20 cellular contexts compared by ENCODE assay signal in genomic region chr12:89970646-89971192, GRCh38.
"Had no signal": no experiment of that assay in that cellular context is flagged by ENCODE, and none has a peak within 500 bp of the region (broad histone marks: within the 10 kb centered on the region; RNA-seq: fewer than 3 reads in every experiment).

No MANE protein-coding gene starts in this region.

- H3K4me3 ChIP-seq: dorsolateral prefrontal cortex, hepatocyte, lung, mucosa of descending colon, psoas muscle, right lobe of liver, spleen had no signal

- H3K27me3 ChIP-seq: dorsolateral prefrontal cortex, hepatocyte, neutrophil, right lobe of liver, spleen had no signal

- H3K9me3 ChIP-seq: mucosa of descending colon, neutrophil, psoas muscle, right lobe of liver, spleen had no signal

- H3K27me3 Mint-ChIP-seq: naive thymus-derived CD8-positive, alpha-beta T cell; type B pancreatic cell had no signal

- H3K79me2 ChIP-seq: hepatocyte had no signal

- H3K36me3 ChIP-seq: neutrophil, right lobe of liver, spleen had no signal

- H3K36me3 Mint-ChIP-seq: naive thymus-derived CD8-positive, alpha-beta T cell; type B pancreatic cell had no signal

- H3K4me2 ChIP-seq: hepatocyte had no signal

- H2AFZ ChIP-seq: hepatocyte had no signal

- DNase-seq: cortex of kidney; dorsolateral prefrontal cortex; effector CD8-positive, alpha-beta T cell; foreskin melanocyte; head of caudate nucleus; left colon; left ventricle myocardium superior; mucosa of descending colon; naive thymus-derived CD8-positive, alpha-beta T cell; psoas muscle; retina; right lobe of liver; spleen; stimulated activated CD4-positive, alpha-beta T cell treated with anti-CD3 and anti-CD28 coated beads, Interleukin-2, amount 100 ng/mL, for 24 hours; stimulated activated CD4-positive, alpha-beta T cell treated with anti-CD3 and anti-CD28 coated beads, Interleukin-4, amount 100 ng/mL, for 4 hours; stimulated activated naive CD4-positive, alpha-beta T cell treated with Interleukin-2 at 50 U/mL for 16 hours had no signal

- H3K4me1 ChIP-seq: psoas muscle, right lobe of liver had no signal

- H3K27ac ChIP-seq: neutrophil, psoas muscle, right lobe of liver had no signal

- ATAC-seq: left colon; left ventricle myocardium superior; naive thymus-derived CD8-positive, alpha-beta T cell; psoas muscle; right lobe of liver had no signal

- H3K4me3 Mint-ChIP-seq: naive thymus-derived CD8-positive, alpha-beta T cell had no signal
